ENCODE assay signal across 5 cellular contexts in the genomic region with DNA sequence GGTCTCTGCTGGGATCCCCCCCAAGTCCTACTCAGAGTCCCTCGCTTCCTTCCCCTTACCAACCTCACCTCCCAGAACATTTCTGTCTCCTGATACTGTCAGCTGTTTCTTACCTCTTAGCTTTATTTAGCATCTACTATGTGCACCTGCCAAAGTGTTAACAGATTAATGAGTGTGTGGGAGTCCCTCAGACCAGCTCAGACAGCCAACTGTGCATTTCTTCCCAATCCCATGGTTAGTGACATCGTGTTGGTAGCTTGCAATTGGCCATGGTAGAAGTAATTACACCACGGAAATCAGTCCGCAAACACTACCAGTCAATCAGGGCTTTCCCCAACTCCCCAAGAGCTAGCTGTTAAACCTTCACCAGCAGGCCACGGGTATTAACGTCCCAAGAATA.
"Had no signal": no experiment of that assay in that cellular context is flagged by ENCODE, and none has a peak within 500 bp of the region (broad histone marks: within the 10 kb centered on the region; RNA-seq: fewer than 3 reads in every experiment).

No MANE protein-coding gene starts in this region.

- H3K36me3 Mint-ChIP-seq: IgD-negative memory B cell had no signal

- DNase-seq: H9, HCEC 1CT had no signal

- H3K4me2 ChIP-seq: GM23338 had no signal

- H3K27ac ChIP-seq: HL-60 had no signal

- H2AFZ ChIP-seq: GM23338 had no signal

- H3K9me3 Mint-ChIP-seq: GM23338, H9, IgD-negative memory B cell had no signal

- H3K4me3 ChIP-seq: GM23338 had no signal

- H3K4me3 Mint-ChIP-seq: GM23338, H9, IgD-negative memory B cell had no signal

- H3K27ac Mint-ChIP-seq: GM23338, H9, IgD-negative memory B cell had no signal
